8 cellular contexts compared by ENCODE assay signal in the genomic region with DNA sequence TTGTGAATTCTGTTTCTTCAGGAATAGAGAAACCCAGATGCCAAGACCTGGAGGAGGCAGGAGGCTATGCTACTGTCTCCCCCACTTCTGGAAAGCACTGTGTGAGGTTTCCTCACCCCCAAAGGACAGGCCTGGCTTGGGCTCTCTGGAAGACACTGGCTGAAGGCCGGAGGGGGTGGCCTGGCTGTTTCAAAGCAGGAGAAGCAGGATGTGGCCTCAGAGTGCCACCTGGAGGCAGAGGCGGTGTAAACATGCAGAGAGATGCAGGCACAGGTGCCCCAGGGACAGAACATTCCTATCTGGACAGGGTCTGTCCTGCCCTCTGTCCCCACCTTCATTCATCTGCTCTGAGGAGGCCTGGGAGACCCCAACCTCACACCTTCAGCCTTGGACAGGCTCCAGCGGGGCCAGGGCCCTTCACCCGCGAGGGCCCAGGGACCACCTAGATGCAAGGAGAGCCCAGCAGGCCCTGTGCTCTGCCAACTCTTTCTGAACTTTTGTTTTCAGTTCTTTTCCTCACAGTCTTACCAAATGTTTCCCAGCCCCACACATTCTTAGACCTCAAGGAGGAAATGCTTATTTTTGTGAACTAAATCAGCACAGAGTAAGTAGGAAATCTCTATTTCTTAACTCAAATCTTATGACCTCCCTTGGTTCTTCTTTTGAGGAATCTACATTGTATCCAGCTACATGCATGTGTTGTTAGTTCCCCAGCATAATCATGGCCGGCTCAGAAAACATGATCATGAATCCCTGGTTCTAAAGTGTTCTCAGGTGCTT.
DNase-seq lines count a peak whose midpoint lies in the region; ATAC-seq and TF ChIP-seq lines count a peak whose summit lies in the region.

No MANE protein-coding gene starts in this region.

- WGBS in tibial nerve, 2 donors, result 48 to 55% methylated on average over 6 of the region's 6 CpGs

- no peak overlapping the region for H3K4me3 Mint-ChIP-seq in Calu3 (ENCODE audit: low read depth, unreplicated experiment)
- no peak overlapping the region for H3K4me3 Mint-ChIP-seq in activated CD4-positive, alpha-beta memory T cell treated with anti-CD3 and anti-CD28 coated beads, Interleukin-2, amount 10 ng/mL, durations not matched to agents 7 days and 5 days
- H3K4me3 Mint-ChIP-seq in naive B cell, result peak overlapping the region in 6 of 8 donors; percentile 31 to 74 (median 62)

- POLR2A ChIA-PET in activated CD4-positive, alpha-beta memory T cell treated with anti-CD3 and anti-CD28 coated beads, Interleukin-2, amount 10 ng/mL, durations not matched to agents 7 days and 5 days (lab: Charles Lee), result no interaction called here

- no TSS peak for BruUV-seq in Calu3 (replicated peaks; lab: Mats Ljungman, UMichigan)

- TF ChIP-seq POLR2A in tibial nerve (IDR thresholded peaks at IDR 0.05), result no peak

- no peaks in the 10 kb centered on the region for H3K4me1 Mint-ChIP-seq in Calu3 (ENCODE audit: low read depth, unreplicated experiment)
- no peaks in the 10 kb centered on the region for H3K4me1 Mint-ChIP-seq in activated CD4-positive, alpha-beta memory T cell treated with anti-CD3 and anti-CD28 coated beads, Interleukin-2, amount 10 ng/mL, durations not matched to agents 7 days and 5 days
- H3K4me1 Mint-ChIP-seq in naive B cell, result peaks cover 52 to 83% (median 78%) of the 10 kb centered on the region in 3 donors

- H3K36me3 Mint-ChIP-seq in Calu3 (ENCODE audit: insufficient read depth, unreplicated experiment), result no peaks in the 10 kb centered on the region
- H3K36me3 Mint-ChIP-seq in activated CD4-positive, alpha-beta memory T cell treated with anti-CD3 and anti-CD28 coated beads, Interleukin-2, amount 10 ng/mL, durations not matched to agents 7 days and 5 days (ENCODE audit: low read depth), result no peaks in the 10 kb centered on the region
- H3K36me3 Mint-ChIP-seq in naive B cell, result no peaks in the 10 kb centered on the region

- peak overlapping the region in 1 of 4 donors; percentile 43 for H3K27ac ChIP-seq in tibial nerve

- intact Hi-C loops in Calu3 (cut with micrococcal nuclease; ENCODE audit: unreplicated experiment), result loop anchor here (1.0 kb wide), 3 partner anchors 425 to 684 kb away; no protein-coding TSS in a partner anchor

- peak; percentile 45 for ATAC-seq in GM21786 (IDR thresholded peaks at IDR 0.05; ENCODE audit: unreplicated experiment)
- peak; percentile 57 for ATAC-seq in esophagus mucosa
- peak in 1 of 2 donors; percentile 15 for ATAC-seq in naive B cell (ENCODE audit: low read depth in 2 of 2)
- ATAC-seq in GM21737 (IDR thresholded peaks at IDR 0.05; ENCODE audit: unreplicated experiment), result no peak

- H3K27me3 ChIP-seq in tibial nerve, result no peaks in the 10 kb centered on the region

- CTCF ChIA-PET in Calu3 (lab: Charles Lee), result interaction anchor here (1.4 kb wide), 1 partner anchor 684 kb away, joined by 6 read pairs; no protein-coding TSS in a partner anchor
- CTCF ChIA-PET in activated CD4-positive, alpha-beta memory T cell treated with anti-CD3 and anti-CD28 coated beads, Interleukin-2, amount 10 ng/mL, durations not matched to agents 7 days and 5 days (lab: Charles Lee), result interaction anchor here (1.9 kb wide), 1 partner anchor 138 kb away, joined by 4 read pairs; no protein-coding TSS in a partner anchor

- H3K27ac Mint-ChIP-seq in Calu3 (ENCODE audit: unreplicated experiment) (no peak overlapping the region), naive B cell (peak overlapping the region; percentile 11 to 88 (median 43))
- H3K27ac Mint-ChIP-seq in activated CD4-positive, alpha-beta memory T cell treated with anti-CD3 and anti-CD28 coated beads, Interleukin-2, amount 10 ng/mL, durations not matched to agents 7 days and 5 days, result no peak overlapping the region

- TF ChIP-seq EP300 in tibial nerve (IDR thresholded peaks at IDR 0.05), result no peak

- DNase-seq in Calu3, result peak; percentile 75
- DNase-seq in NCI-H2227 (lab: John Stamatoyannopoulos, UW; ENCODE audit: unreplicated experiment), result peak; percentile 54
- DNase-seq in activated CD4-positive, alpha-beta memory T cell treated with anti-CD3 and anti-CD28 coated beads, Interleukin-2, amount 10 ng/mL, durations not matched to agents 7 days and 5 days, result peak; percentile 40
- DNase-seq in naive B cell, result peak; percentile 67
- DNase-seq in tibial nerve (ENCODE audit: low spot score in 2 of 2), result peak in 1 of 2 donors; percentile 73

- H3K27me3 Mint-ChIP-seq in Calu3 (ENCODE audit: unreplicated experiment), result peaks cover 89% of the 10 kb centered on the region
- peaks cover under 1% of the 10 kb centered on the region for H3K27me3 Mint-ChIP-seq in activated CD4-positive, alpha-beta memory T cell treated with anti-CD3 and anti-CD28 coated beads, Interleukin-2, amount 10 ng/mL, durations not matched to agents 7 days and 5 days
- H3K27me3 Mint-ChIP-seq in naive B cell, result no peaks in the 10 kb centered on the region

- peaks cover 0 to 8% (median 6%) of the 10 kb centered on the region in 4 donors for H3K4me1 ChIP-seq in tibial nerve

- H3K9me3 ChIP-seq in tibial nerve, result peaks cover 0 to 3% (median 0%) of the 10 kb centered on the region in 4 donors

- H3K36me3 ChIP-seq in tibial nerve, result no peaks in the 10 kb centered on the region

- TF ChIP-seq CTCF in Calu3 (IDR thresholded peaks at IDR 0.05; ENCODE audit: unreplicated experiment), result no peak
- TF ChIP-seq CTCF in tibial nerve (IDR thresholded peaks at IDR 0.05), result peak; percentile 38 to 75 (median 56)

- no peaks in the 10 kb centered on the region for H3K9me3 Mint-ChIP-seq in Calu3 (ENCODE audit: low read depth, unreplicated experiment)
- H3K9me3 Mint-ChIP-seq in activated CD4-positive, alpha-beta memory T cell treated with anti-CD3 and anti-CD28 coated beads, Interleukin-2, amount 10 ng/mL, durations not matched to agents 7 days and 5 days, result no peaks in the 10 kb centered on the region
- peaks cover 0 to 1% (median 0%) of the 10 kb centered on the region in 7 donors for H3K9me3 Mint-ChIP-seq in naive B cell

- no peak overlapping the region for H3K4me3 ChIP-seq in tibial nerve

Comparison
In these comparisons a context has a peak if more than half of its experiments do, and no peak if none do; other contexts are left out.
1. H3K27ac Mint-ChIP-seq: peak in naive B cell (6 of 6); none in Calu3 (single experiment) and activated CD4-positive, alpha-beta memory T cell treated with anti-CD3 and anti-CD28 coated beads, Interleukin-2, amount 10 ng/mL, durations not matched to agents 7 days and 5 days (single experiment).
2. H3K4me3 Mint-ChIP-seq: peak in naive B cell (6 of 8); none in Calu3 (single experiment) and activated CD4-positive, alpha-beta memory T cell treated with anti-CD3 and anti-CD28 coated beads, Interleukin-2, amount 10 ng/mL, durations not matched to agents 7 days and 5 days (single experiment).